ENCODE assay signal across 14 cellular contexts in the genomic region with DNA sequence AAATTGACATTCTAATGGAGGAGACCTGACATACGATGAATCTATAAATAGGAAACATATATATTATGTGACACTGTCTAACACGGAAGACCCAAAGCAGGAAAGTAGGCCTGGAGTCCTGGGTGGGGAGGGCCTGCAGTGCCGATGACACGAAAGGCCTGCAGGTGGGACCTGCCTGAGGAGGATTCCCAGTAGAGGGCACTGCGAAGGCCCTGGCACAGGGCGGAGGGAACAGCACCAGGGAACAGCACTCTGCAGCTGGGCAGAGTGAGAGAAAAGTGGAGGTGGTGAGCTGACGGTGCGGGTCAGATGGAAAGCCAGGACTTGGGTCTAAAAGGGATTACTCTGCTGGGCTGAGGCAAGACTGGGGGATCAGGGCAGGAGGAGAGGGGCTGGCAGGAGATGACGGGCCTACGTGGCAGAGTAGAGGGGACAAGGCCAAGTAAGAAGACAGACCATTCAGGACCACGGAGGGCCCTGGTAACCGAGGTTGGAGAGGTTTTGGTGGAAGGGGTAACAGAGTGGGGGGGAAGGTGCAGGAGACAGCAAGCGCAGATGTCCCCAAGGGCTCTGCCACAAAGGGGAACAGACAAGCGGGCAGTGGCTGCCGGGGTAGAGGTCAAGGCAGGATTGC. TPM values are rescaled to one million over a fixed set of nuclear protein-coding genes. Genes with fewer than 3 reads are reported as not detected.
A peak's percentile ranks its signal among the peaks of the same experiment; 100 is the strongest.
DNase-seq lines count a peak whose midpoint lies in the region; ATAC-seq, FAIRE-seq and TF ChIP-seq lines count a peak whose summit lies in the region.
"Had no signal": no experiment of that assay in that cellular context is flagged by ENCODE, and none has a peak within 500 bp of the region (broad histone marks: within the 10 kb centered on the region; RNA-seq: fewer than 3 reads in every experiment).

No MANE protein-coding gene starts in this region.

- intact Hi-C loops in esophagus squamous epithelium (cut with DNase I) = no loop called here

- TF ChIP-seq RAD21 in A549 (conservative IDR thresholded peaks at IDR 0.05 in 1 of 2, IDR thresholded peaks at IDR 0.05 in 1 of 2) = peak in 1 of 2 experiments; percentile 23; a peak in 1 of 5 replicates

- H3K27me3 ChIP-seq in GM06990 (replicated peaks; ENCODE audit: control insufficient read depth, insufficient read depth, low read length) (no peaks in the 10 kb centered on the region), esophagus squamous epithelium (no peaks in the 10 kb centered on the region)
- H3K27me3 ChIP-seq: upper lobe of left lung had no signal

- CTCF ChIA-PET in A549 (lab: Yijun Ruan, JAX) (interaction anchor here (1.0 kb wide), 1 partner anchor 29 kb away, joined by 3 read pairs; no protein-coding TSS in a partner anchor), T-cell (lab: Charles Lee) (no interaction called here)

- H3K9me3 Mint-ChIP-seq in T-cell = no peaks in the 10 kb centered on the region

- peak overlapping the region in 1 of 3 donors; percentile 14 for H3K4me3 Mint-ChIP-seq in T-cell

- TF ChIP-seq CTCF in A549 (IDR thresholded peaks at IDR 0.05) = peak; percentile 40
- TF ChIP-seq CTCF in GM06990 (IDR thresholded peaks at IDR 0.05; ENCODE audit: insufficient read depth, low read length, poor library complexity, severe bottlenecking) = peak; percentile 28
- peak in 1 of 6 experiments; percentile 27 for TF ChIP-seq CTCF in esophagus squamous epithelium (IDR thresholded peaks at IDR 0.05)

- H3K27ac ChIP-seq in A549 = no peak overlapping the region
- no peak overlapping the region for H3K27ac ChIP-seq in esophagus squamous epithelium
- H3K27ac ChIP-seq: upper lobe of left lung had no signal

- H3K4me1 ChIP-seq in A549 (peaks cover 2% of the 10 kb centered on the region; the same call in 1 of the 3 replicates), esophagus squamous epithelium (peaks cover 0 to under 1% (median 0%) of the 10 kb centered on the region in 3 donors)

- TF ChIP-seq POLR2A in A549 (IDR thresholded peaks at IDR 0.05; ENCODE audit: low read length) = no peak
- no peak for TF ChIP-seq POLR2A in esophagus squamous epithelium (IDR thresholded peaks at IDR 0.05)

- H3K9me3 ChIP-seq in A549 (no peaks in the 10 kb centered on the region), esophagus squamous epithelium (no peaks in the 10 kb centered on the region)
- H3K9me3 ChIP-seq: upper lobe of left lung had no signal

- POLR2A ChIA-PET in A549 (lab: Yijun Ruan, JAX) (no interaction called here), T-cell (lab: Charles Lee) (no interaction called here)

- DNase-seq in A549 (ENCODE audit: low read depth in 1 of 2, low spot score in 1 of 2) (peak; percentile 50 to 58), GM06990 (ENCODE audit: extremely low read depth, insufficient read length) (no peak), T-cell (peak in 1 of 34 experiments; percentile 11), iPS-NIHi11 (ENCODE audit: low spot score) (peak; percentile 68), ureter (ENCODE audit: low spot score) (no peak), esophagus squamous epithelium (lab: John Stamatoyannopoulos, UW) (no peak)
- DNase-seq: anterior cingulate cortex; DMS153; Karpas-422; stimulated activated CD4-positive, alpha-beta T cell treated with anti-CD3 and anti-CD28 coated beads, Interleukin-2, amount 100 ng/mL, for 48 hours; upper lobe of left lung had no signal

- TF ChIP-seq EP300 in A549 (IDR thresholded peaks at IDR 0.05) = no peak

- peaks cover 63% of the 10 kb centered on the region for H3K36me3 Mint-ChIP-seq in T-cell

- no peak overlapping the region for H3K27ac Mint-ChIP-seq in T-cell

- no peak overlapping the region for H3K4me2 ChIP-seq in A549

- H3K4me1 Mint-ChIP-seq in T-cell = peaks cover 11 to 15% (median 12%) of the 10 kb centered on the region in 3 donors

- WGBS in A549 (ENCODE audit: missing lambda C conversion rate) = 86% methylated on average over 15 of the region's 15 CpGs
- 81 to 84% methylated on average over 14 to 15 of the region's 15 CpGs for WGBS in esophagus squamous epithelium, 2 donors

- ATAC-seq in A549 (peak; percentile 95 to 98), T-cell (replicated peaks in 1 of 4) (peak in 3 of 4 experiments; percentile 44 to 71 (median 64)), GM18909 (IDR thresholded peaks at IDR 0.05; ENCODE audit: poor library complexity, unreplicated experiment) (no peak), HG02610 (IDR thresholded peaks at IDR 0.05; ENCODE audit: unreplicated experiment) (no peak)

- H3K4me3 ChIP-seq in A549 (no peak overlapping the region), GM06990 (replicated peaks; ENCODE audit: low read depth, low read length) (no peak overlapping the region), esophagus squamous epithelium (no peak overlapping the region)
- H3K4me3 ChIP-seq: upper lobe of left lung had no signal

- no peaks in the 10 kb centered on the region for H3K27me3 Mint-ChIP-seq in T-cell

- no peak for FAIRE-seq in A549 (lab: Jason Lieb, UNC)
- FAIRE-seq: frontal cortex had no signal

- H3K36me3 ChIP-seq in GM06990 (ENCODE audit: control insufficient read depth, insufficient read depth, low read length) = peaks cover 28% of the 10 kb centered on the region
- H3K36me3 ChIP-seq in esophagus squamous epithelium = peaks cover 33 to 96% (median 38%) of the 10 kb centered on the region in 3 donors

TF ChIP-seq in A549, 52 proteins besides CTCF, POLR2A, EP300 and RAD21:
- TF ChIP-seq FOSL2 (IDR thresholded peaks at IDR 0.05) (no peak), FOSL2 (CRISPR knock-in tag; IDR thresholded peaks at IDR 0.05) (no peak), TFCP2L1 (CRISPR knock-in tag; IDR thresholded peaks at IDR 0.05) (no peak)

RNA-seq across cellular contexts. Expression of a gene that starts 8.1 kb away (rescaled TPM):
- polyA plus RNA-seq in A549 (2011; rRNA removed) (6.8 and 7.2 TPM in 2 replicates), A549 (2017; fragmentation: RNase III; extraction: RNeasy Plus Mini Kit Qiagen cat#74134 plus additional on column Dnase treatment) (10.6 to 10.7 TPM (median 10.7 TPM) in 3 replicates)
- 10.3 and 13.7 TPM in 2 replicates for polyA plus RNA-seq in A549 (2012; cell fraction: cytosol; rRNA removed)
- 33.6 and 47.5 TPM in 2 replicates for polyA plus RNA-seq in A549 (2012; cell fraction: nucleus; rRNA removed)
- polyA minus RNA-seq in A549 (2011; rRNA and poly(A)+ RNA removed) = 12.0 and 19.7 TPM in 2 replicates
- total RNA-seq in T-cell (10 to 100 TPM; 28.5 to 30.9 (median 30.6) TPM), ureter (17.3 TPM), esophagus squamous epithelium (10 to 100 TPM in 3 of 4 donors, 1 to 10 TPM in 1; 9.8 to 16.2 (median 12.5) TPM)

RNA-seq across cellular contexts. Expression of a gene that starts 28.6 kb away (rescaled TPM):
- polyA plus RNA-seq in A549 (2011; rRNA removed) = 4.9 and 5.4 TPM in 2 replicates
- 5.4 and 7.6 TPM in 2 replicates for polyA plus RNA-seq in A549 (2012; cell fraction: cytosol; rRNA removed)
- 9.0 and 12.4 TPM in 2 replicates for polyA plus RNA-seq in A549 (2012; cell fraction: nucleus; rRNA removed)
- 10.4 to 11.0 TPM (median 10.5 TPM) in 3 replicates for polyA plus RNA-seq in A549 (2017; fragmentation: RNase III; extraction: RNeasy Plus Mini Kit Qiagen cat#74134 plus additional on column Dnase treatment)
- polyA minus RNA-seq in A549 (2011; rRNA and poly(A)+ RNA removed) = 6.5 and 7.1 TPM in 2 replicates
- 10 to 100 TPM; 13.2 to 22.5 (median 19.8) TPM for total RNA-seq in T-cell
- 15.1 TPM for total RNA-seq in ureter
- 1 to 10 TPM; 4.6 to 9.7 (median 7.8) TPM for total RNA-seq in esophagus squamous epithelium

Comparison
In these comparisons a context has a peak if more than half of its experiments do, and no peak if none do; other contexts are left out.
1. ATAC-seq: peak in A549 (2 of 2) and T-cell (3 of 4); none in GM18909 (single experiment) and HG02610 (single experiment).
2. DNase-seq: peak in A549 (2 of 2) and iPS-NIHi11 (single experiment); none in GM06990 (single experiment), ureter (single experiment) and esophagus squamous epithelium (single experiment).